ENCODE assay signal across 8 cellular contexts in genomic region chr2:173571021-173571821, GRCh38.
DNase-seq lines count a peak whose midpoint lies in the region; ATAC-seq and TF ChIP-seq lines count a peak whose summit lies in the region.

No MANE protein-coding gene starts in this region.

- intact Hi-C loops in heart left ventricle (cut with DNase I) (loop anchor here in 5 of 10 donors (5.0 to 10.0 kb wide), 5 partner anchors 181 to 774 kb away; partner anchors contain the start of gene SP9 (in 1 of the 5)), Right ventricle myocardium inferior (cut with DNase I) (loop anchor here (5.0 kb wide), 1 partner anchor 771 kb away; no protein-coding TSS in a partner anchor), colonic mucosa (cut with DNase I) (loop anchor here (10.0 kb wide), 1 partner anchor 764 kb away; the partner anchor contains the start of gene SP9)

- no peaks in the 10 kb centered on the region for H3F3A ChIP-seq in neural progenitor cell (ENCODE audit: low read depth)

- peaks cover 0 to 10% (median 0%) of the 10 kb centered on the region in 12 donors for H3K4me1 ChIP-seq in heart left ventricle
- H3K4me1 ChIP-seq in colonic mucosa: no peaks in the 10 kb centered on the region
- H3K4me1 ChIP-seq in neural progenitor cell: peaks cover 4% of the 10 kb centered on the region

- H3K4me3 Mint-ChIP-seq in neural progenitor cell: peak overlapping the region; percentile 5

- peak overlapping the region in 1 of 12 donors; percentile 5 for H3K4me3 ChIP-seq in heart left ventricle
- no peak overlapping the region for H3K4me3 ChIP-seq in colonic mucosa
- H3K4me3 ChIP-seq in neural progenitor cell: peak overlapping the region; percentile 11

- H3K27me3 ChIP-seq in heart left ventricle: peaks cover 0 to 6% (median 0%) of the 10 kb centered on the region in 9 donors
- no peaks in the 10 kb centered on the region for H3K27me3 ChIP-seq in colonic mucosa
- no peaks in the 10 kb centered on the region for H3K27me3 ChIP-seq in neural progenitor cell

- TF ChIP-seq POLR2A in heart left ventricle (IDR thresholded peaks at IDR 0.05): no peak

- ATAC-seq in heart left ventricle (peak in 3 of 4 donors; percentile 31 to 48 (median 42)), Right ventricle myocardium inferior (no peak), GM21515 (IDR thresholded peaks at IDR 0.05; ENCODE audit: unreplicated experiment) (no peak), GM19023 (IDR thresholded peaks at IDR 0.05; ENCODE audit: unreplicated experiment) (no peak)

- peak in 10 of 12 donors; percentile 13 to 51 (median 37) for TF ChIP-seq CTCF in heart left ventricle (IDR thresholded peaks at IDR 0.05)
- peak; percentile 11 for TF ChIP-seq CTCF in colonic mucosa (IDR thresholded peaks at IDR 0.05)
- peak; percentile 61 for TF ChIP-seq CTCF in neural progenitor cell (IDR thresholded peaks at IDR 0.05)

- H3K36me3 ChIP-seq in heart left ventricle: no peaks in the 10 kb centered on the region
- no peaks in the 10 kb centered on the region for H3K36me3 ChIP-seq in colonic mucosa
- no peaks in the 10 kb centered on the region for H3K36me3 ChIP-seq in neural progenitor cell

- peak overlapping the region in 1 of 2 donors; percentile 28 for H3K9ac ChIP-seq in colonic mucosa (ENCODE audit: low read depth in 2 of 2, low read length in 2 of 2)
- H3K9ac ChIP-seq in neural progenitor cell: no peak overlapping the region

- no peaks in the 10 kb centered on the region for H3K79me2 ChIP-seq in neural progenitor cell (ENCODE audit: low read depth)

- H4K20me1 ChIP-seq in neural progenitor cell (ENCODE audit: low read depth): no peaks in the 10 kb centered on the region

- WGBS in heart left ventricle, 4 donors: 8 to 18% (median 13%) methylated on average over 10 of the region's 10 CpGs

- H3K36me3 Mint-ChIP-seq in neural progenitor cell: no peaks in the 10 kb centered on the region

- peaks cover 4% of the 10 kb centered on the region for H3K9me3 Mint-ChIP-seq in neural progenitor cell

- H3K27me3 Mint-ChIP-seq in neural progenitor cell (ENCODE audit: insufficient read depth, low read depth): peaks cover under 1% of the 10 kb centered on the region

- H3K27ac ChIP-seq in heart left ventricle (no peak overlapping the region), colonic mucosa (peak overlapping the region; percentile 31), neural progenitor cell (no peak overlapping the region)

- H3K4me2 ChIP-seq in neural progenitor cell: peak overlapping the region; percentile 53

- no peak for DNase-seq in heart left ventricle
- no peak for DNase-seq in Right ventricle myocardium inferior (ENCODE audit: missing footprints)
- peak; percentile 71 for DNase-seq in NCI-H446 treated with DMSO at 0.1 percent for 48 hours (lab: John Stamatoyannopoulos, UW)
- peak; percentile 46 for DNase-seq in colonic mucosa
- peak; percentile 68 for DNase-seq in neural progenitor cell (ENCODE audit: low spot score)
- DNase-seq in T1000 (lab: John Stamatoyannopoulos, UW): no peak

- peaks cover 20% of the 10 kb centered on the region for H3K4me1 Mint-ChIP-seq in neural progenitor cell

- H3K27ac Mint-ChIP-seq in neural progenitor cell: peak overlapping the region; percentile 58

- peak overlapping the region; percentile 35 for H2AFZ ChIP-seq in neural progenitor cell (replicated peaks)

- no peaks in the 10 kb centered on the region for H3K9me3 ChIP-seq in heart left ventricle
- H3K9me3 ChIP-seq in colonic mucosa: no peaks in the 10 kb centered on the region
- H3K9me3 ChIP-seq in neural progenitor cell (ENCODE audit: low read depth): no peaks in the 10 kb centered on the region

Comparison
In these comparisons a context has a peak if more than half of its experiments do, and no peak if none do; other contexts are left out.
1. ATAC-seq: peak in heart left ventricle (3 of 4); none in Right ventricle myocardium inferior (single experiment), GM21515 (single experiment) and GM19023 (single experiment).
2. DNase-seq: peak in NCI-H446 treated with DMSO at 0.1 percent for 48 hours (single experiment), colonic mucosa (single experiment) and neural progenitor cell (single experiment); none in heart left ventricle (0 of 5), Right ventricle myocardium inferior (single experiment) and T1000 (single experiment).
3. CTCF ChIP-seq: peak in every context shown above with its lines; median percentile 61 in neural progenitor cell; 37 in heart left ventricle; 11 in colonic mucosa.